Comparison of ENCODE assay signal across 17 cellular contexts in the genomic region with DNA sequence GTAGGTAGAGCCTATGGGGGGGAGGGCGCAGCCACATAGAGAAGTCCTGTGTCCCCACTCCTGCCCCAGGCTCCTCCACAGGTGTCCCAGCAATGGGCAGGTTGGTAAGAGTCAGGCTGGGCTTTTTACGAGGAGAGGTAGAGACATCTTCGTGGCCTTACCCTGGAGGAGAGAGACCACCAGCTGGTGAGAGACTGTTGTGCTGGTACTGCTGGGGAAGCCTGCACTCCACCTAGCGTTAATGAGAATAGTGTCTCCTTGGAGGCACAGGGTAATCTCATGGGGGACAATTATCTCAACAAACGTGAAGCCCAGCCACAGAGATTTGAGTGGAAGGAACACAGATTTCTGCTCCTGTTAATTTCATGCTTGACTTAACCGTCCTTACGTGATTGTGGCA. TPM values are rescaled to one million over a fixed set of nuclear protein-coding genes. Genes with fewer than 3 reads are reported as not detected.
A peak's percentile ranks its signal among the peaks of the same experiment; 100 is the strongest.
DNase-seq lines count a peak whose midpoint lies in the region; ATAC-seq lines count a peak whose summit lies in the region.
"Had no signal": no experiment of that assay in that cellular context is flagged by ENCODE, and none has a peak within 500 bp of the region (broad histone marks: within the 10 kb centered on the region; RNA-seq: fewer than 3 reads in every experiment).

No MANE protein-coding gene starts in this region.

- H3K4me3 Mint-ChIP-seq in activated CD4-positive, alpha-beta T cell treated with anti-CD3 and anti-CD28 coated beads, Interleukin-2, amount 10 ng/mL, durations not matched to agents 7 days and 5 days = no peak overlapping the region
- peak overlapping the region in 2 of 8 donors; percentile 9 to 32 for H3K4me3 Mint-ChIP-seq in CD4-positive, alpha-beta memory T cell
- no peak overlapping the region for H3K4me3 Mint-ChIP-seq in T-helper 17 cell
- no peak overlapping the region for H3K4me3 Mint-ChIP-seq in stimulated activated effector memory CD8-positive, alpha-beta T cell treated with anti-CD3 and anti-CD28 coated beads, Interleukin-12 subunit alpha, Interleukin-12 subunit beta, amount 100 ng/mL, for 72 hours
- H3K4me3 Mint-ChIP-seq: HFFc6 had no signal

- H3K9me3 Mint-ChIP-seq in activated CD4-positive, alpha-beta T cell treated with anti-CD3 and anti-CD28 coated beads, Interleukin-2, amount 10 ng/mL, durations not matched to agents 7 days and 5 days = peaks cover 30% of the 10 kb centered on the region
- peaks cover 0 to 4% (median under 1%) of the 10 kb centered on the region in 8 donors for H3K9me3 Mint-ChIP-seq in CD4-positive, alpha-beta memory T cell
- H3K9me3 Mint-ChIP-seq in stimulated activated effector memory CD8-positive, alpha-beta T cell treated with anti-CD3 and anti-CD28 coated beads, Interleukin-12 subunit alpha, Interleukin-12 subunit beta, amount 100 ng/mL, for 72 hours = no peaks in the 10 kb centered on the region

- H3K27ac ChIP-seq in CD4-positive, alpha-beta memory T cell (ENCODE audit: low read depth, low read length) = no peak overlapping the region
- H3K27ac ChIP-seq in SJCRH30 = no peak overlapping the region
- H3K27ac ChIP-seq: A549 had no signal

- H3K9me3 ChIP-seq in CD4-positive, alpha-beta memory T cell (ENCODE audit: control insufficient read depth in 1 of 2, low read length in 2 of 2) = no peaks in the 10 kb centered on the region
- H3K9me3 ChIP-seq in T-helper 17 cell (ENCODE audit: control insufficient read depth, low read length, poor library complexity, severe bottlenecking) (no peaks in the 10 kb centered on the region), SJCRH30 (replicated peaks) (no peaks in the 10 kb centered on the region)
- H3K9me3 ChIP-seq: A549 had no signal

- no peaks in the 10 kb centered on the region for H3K27me3 ChIP-seq in CD4-positive, alpha-beta memory T cell (ENCODE audit: insufficient read depth, low read length)
- no peaks in the 10 kb centered on the region for H3K27me3 ChIP-seq in SJCRH30

- POLR2A ChIA-PET in activated CD4-positive, alpha-beta T cell treated with anti-CD3 and anti-CD28 coated beads, Interleukin-2, amount 10 ng/mL, durations not matched to agents 7 days and 5 days (lab: Charles Lee) = no interaction called here
- POLR2A ChIA-PET in CD4-positive, alpha-beta memory T cell (lab: Charles Lee; ENCODE audit: partially characterized antibody) = interaction anchor here (0.6 to 1.5 kb wide), 4 partner anchors 9 to 113 kb away, joined by 3 to 9 read pairs (median 4); partner anchors contain the start of gene HNRNPF

- no peak for ATAC-seq in T-helper 17 cell
- no peak for ATAC-seq in stimulated activated effector memory CD8-positive, alpha-beta T cell treated with anti-CD3 and anti-CD28 coated beads, Interleukin-12 subunit alpha, Interleukin-12 subunit beta, amount 100 ng/mL, for 72 hours
- ATAC-seq: A549 had no signal

- H3K27ac Mint-ChIP-seq in activated CD4-positive, alpha-beta T cell treated with anti-CD3 and anti-CD28 coated beads, Interleukin-2, amount 10 ng/mL, durations not matched to agents 7 days and 5 days = peak overlapping the region; percentile 90
- H3K27ac Mint-ChIP-seq in CD4-positive, alpha-beta memory T cell = peak overlapping the region; percentile 41 to 97 (median 93)
- peak overlapping the region; percentile 90 for H3K27ac Mint-ChIP-seq in T-helper 17 cell
- H3K27ac Mint-ChIP-seq in stimulated activated effector memory CD8-positive, alpha-beta T cell treated with anti-CD3 and anti-CD28 coated beads, Interleukin-12 subunit alpha, Interleukin-12 subunit beta, amount 100 ng/mL, for 72 hours = peak overlapping the region; percentile 92
- H3K27ac Mint-ChIP-seq: HFFc6 had no signal

- H3K4me3 ChIP-seq in CD4-positive, alpha-beta memory T cell (ENCODE audit: low read length in 2 of 2) = no peak overlapping the region
- no peak overlapping the region for H3K4me3 ChIP-seq in SJCRH30
- H3K4me3 ChIP-seq: A549 had no signal

- no peaks in the 10 kb centered on the region for H3K36me3 ChIP-seq in CD4-positive, alpha-beta memory T cell (ENCODE audit: insufficient read depth, low read length)
- H3K36me3 ChIP-seq in SJCRH30 = no peaks in the 10 kb centered on the region

- CTCF ChIA-PET in activated CD4-positive, alpha-beta T cell treated with anti-CD3 and anti-CD28 coated beads, Interleukin-2, amount 10 ng/mL, durations not matched to agents 7 days and 5 days (lab: Charles Lee) = interaction anchor here (1.0 to 5.9 kb wide), 3 partner anchors 8 to 52 kb away, joined by 3 to 37 read pairs (median 8); no protein-coding TSS in a partner anchor
- CTCF ChIA-PET in CD4-positive, alpha-beta memory T cell (lab: Charles Lee; ENCODE audit: partially characterized antibody) = interaction anchor here (0.8 to 7.1 kb wide), 4 partner anchors 8 to 53 kb away, joined by 3 to 153 read pairs (median 22); no protein-coding TSS in a partner anchor

- no peak for DNase-seq in activated CD4-positive, alpha-beta T cell treated with anti-CD3 and anti-CD28 coated beads, Interleukin-2, amount 10 ng/mL, durations not matched to agents 7 days and 5 days
- no peak for DNase-seq in activated CD4-positive, alpha-beta T cell treated with anti-CD3 and anti-CD28 coated beads, Interleukin-2, amount 50 U/mL, for 1 hour
- no peak for DNase-seq in CD4-positive, alpha-beta memory T cell
- DNase-seq in T-helper 17 cell (no peak), NCI-H1048 (lab: John Stamatoyannopoulos, UW) (no peak), SJCRH30 (no peak)
- DNase-seq in stimulated activated effector memory CD8-positive, alpha-beta T cell treated with anti-CD3 and anti-CD28 coated beads, Interleukin-12 subunit alpha, Interleukin-12 subunit beta, amount 100 ng/mL, for 72 hours (ENCODE audit: low spot score in 2 of 2) = no peak
- DNase-seq: C1 segment of cervical spinal cord, EL, HFFc6, NCI-H1105, NCI-H187, NCI-H526 treated with DMSO at 0.1 percent for 48 hours, Right ventricle myocardium superior had no signal

- intact Hi-C loops in CD4-positive, alpha-beta memory T cell (cut with micrococcal nuclease) = no loop called here

- H3K27me3 Mint-ChIP-seq in activated CD4-positive, alpha-beta T cell treated with anti-CD3 and anti-CD28 coated beads, Interleukin-2, amount 10 ng/mL, durations not matched to agents 7 days and 5 days = peaks cover 5% of the 10 kb centered on the region
- H3K27me3 Mint-ChIP-seq in CD4-positive, alpha-beta memory T cell = no peaks in the 10 kb centered on the region
- no peaks in the 10 kb centered on the region for H3K27me3 Mint-ChIP-seq in T-helper 17 cell

- peaks cover 88% of the 10 kb centered on the region for H3K4me1 Mint-ChIP-seq in activated CD4-positive, alpha-beta T cell treated with anti-CD3 and anti-CD28 coated beads, Interleukin-2, amount 10 ng/mL, durations not matched to agents 7 days and 5 days
- H3K4me1 Mint-ChIP-seq in CD4-positive, alpha-beta memory T cell = peaks cover 55 to 94% (median 77%) of the 10 kb centered on the region in 4 donors
- peaks cover 65% of the 10 kb centered on the region for H3K4me1 Mint-ChIP-seq in T-helper 17 cell
- H3K4me1 Mint-ChIP-seq in stimulated activated effector memory CD8-positive, alpha-beta T cell treated with anti-CD3 and anti-CD28 coated beads, Interleukin-12 subunit alpha, Interleukin-12 subunit beta, amount 100 ng/mL, for 72 hours = peaks cover 61% of the 10 kb centered on the region

- peaks cover 74% of the 10 kb centered on the region for H3K4me1 ChIP-seq in CD4-positive, alpha-beta memory T cell (ENCODE audit: insufficient read depth, low read length)
- peaks cover 7% of the 10 kb centered on the region; the same call in 1 of the 2 replicates for H3K4me1 ChIP-seq in SJCRH30

- peaks cover 40% of the 10 kb centered on the region for H3K36me3 Mint-ChIP-seq in activated CD4-positive, alpha-beta T cell treated with anti-CD3 and anti-CD28 coated beads, Interleukin-2, amount 10 ng/mL, durations not matched to agents 7 days and 5 days (ENCODE audit: low read depth)
- no peaks in the 10 kb centered on the region for H3K36me3 Mint-ChIP-seq in CD4-positive, alpha-beta memory T cell
- no peaks in the 10 kb centered on the region for H3K36me3 Mint-ChIP-seq in T-helper 17 cell (ENCODE audit: low read depth)
- no peaks in the 10 kb centered on the region for H3K36me3 Mint-ChIP-seq in stimulated activated effector memory CD8-positive, alpha-beta T cell treated with anti-CD3 and anti-CD28 coated beads, Interleukin-12 subunit alpha, Interleukin-12 subunit beta, amount 100 ng/mL, for 72 hours

RNA-seq across cellular contexts. Expression of gene RASGEF1A, which starts 29.5 kb away (rescaled TPM):
- 1 to 10 TPM; 1.6 to 2.3 TPM for total RNA-seq in activated CD4-positive, alpha-beta T cell treated with anti-CD3 and anti-CD28 coated beads, Interleukin-2, amount 10 ng/mL, durations not matched to agents 7 days and 5 days
- total RNA-seq in CD4-positive, alpha-beta memory T cell = 1 to 10 TPM; 6.5 to 7.4 TPM
- polyA plus RNA-seq in CD4-positive, alpha-beta memory T cell = 1 to 10 TPM; 1.3 to 3.4 TPM
- total RNA-seq in T-helper 17 cell = 1 to 10 TPM; 3.1 to 3.4 TPM
- total RNA-seq in SJCRH30 (2014; rRNA removed; shearing (Covaris generic)) = not detected in 2 replicates
- total RNA-seq: H4, HFFc6, MCF 10A had no signal
